8 cellular contexts compared by ENCODE assay signal in genomic region chr11:70270877-70271634, GRCh38. TPM values are rescaled to one million over a fixed set of nuclear protein-coding genes. Genes with fewer than 3 reads are reported as not detected.
DNase-seq lines count a peak whose midpoint lies in the region; ATAC-seq and TF ChIP-seq lines count a peak whose summit lies in the region.

No MANE protein-coding gene starts in this region.

- H3K27me3 ChIP-seq in Karpas-422 (ENCODE audit: low read length) (no peaks in the 10 kb centered on the region), dorsolateral prefrontal cortex (no peaks in the 10 kb centered on the region), lower lobe of right lung (ENCODE audit: low read depth) (no peaks in the 10 kb centered on the region)

- H3K4me2 ChIP-seq in Karpas-422 (ENCODE audit: low read depth, low read length, poor library complexity, severe bottlenecking), result peak overlapping the region; percentile 96

- H3K9me3 ChIP-seq in Karpas-422 (ENCODE audit: low read length) (no peaks in the 10 kb centered on the region), lower lobe of right lung (no peaks in the 10 kb centered on the region)

- intact Hi-C loops in dorsolateral prefrontal cortex (cut with DNase I) (loop anchor here (2.0 to 5.0 kb wide), 3 partner anchors 68 to 126 kb away; partner anchors contain the start of genes FADD (in 2 of the 2) and CTTN (in 1 of the 2)), lower lobe of right lung (cut with DNase I) (no loop called here)

- H3K79me2 ChIP-seq in Karpas-422 (ENCODE audit: low read length), result peaks cover 53% of the 10 kb centered on the region

- TF ChIP-seq CTCF in dorsolateral prefrontal cortex (IDR thresholded peaks at IDR 0.05 in 54 of 56, conservative IDR thresholded peaks at IDR 0.05 in 2 of 56; ENCODE audit: low read depth in 1 of 56, partially characterized antibody in 56 of 56), result no peak
- TF ChIP-seq CTCF in lower lobe of right lung (IDR thresholded peaks at IDR 0.05), result peak; percentile 12

- H3K27ac ChIP-seq in Karpas-422 (ENCODE audit: low read length), result 0 out of 2 replicates have a peak overlapping the region, but pooled peaks have one; percentile 12
- peak overlapping the region in 50 of 59 donors; percentile 5 to 90 (median 71) for H3K27ac ChIP-seq in dorsolateral prefrontal cortex
- peak overlapping the region; percentile 87 for H3K27ac ChIP-seq in lower lobe of right lung

- in situ Hi-C loops in G401 (cut with HindIII; ENCODE audit: low sequenced_read_pairs), result no loop called here

- H3K36me3 ChIP-seq in Karpas-422 (ENCODE audit: insufficient read depth, low read length), result peaks cover 19% of the 10 kb centered on the region
- peaks cover 38% of the 10 kb centered on the region for H3K36me3 ChIP-seq in lower lobe of right lung

- peak overlapping the region; percentile 92 for H3K9ac ChIP-seq in Karpas-422 (ENCODE audit: low read length)

- H3K9me2 ChIP-seq in Karpas-422 (replicated peaks; ENCODE audit: insufficient read depth, low read length), result no peaks in the 10 kb centered on the region

- H3K4me1 ChIP-seq in Karpas-422 (ENCODE audit: low read length) (peaks cover 30% of the 10 kb centered on the region), lower lobe of right lung (peaks cover 24% of the 10 kb centered on the region)

- 0 out of 2 replicates have a peak, but pooled peaks cover 5% of the 10 kb centered on the region for H4K20me1 ChIP-seq in Karpas-422 (ENCODE audit: insufficient read depth, low read depth, low read length)

- peak; percentile 32 for DNase-seq in G401 (ENCODE audit: low spot score)
- peak; percentile 57 for DNase-seq in Karpas-422
- peak; percentile 17 to 19 for DNase-seq in activated CD4-positive, alpha-beta T cell treated with anti-CD3 and anti-CD28 coated beads for 24 hours (ENCODE audit: low read depth in 2 of 2)
- DNase-seq in dorsolateral prefrontal cortex, result peak in 4 of 10 donors; percentile 4 to 45 (median 15)
- DNase-seq in lower lobe of right lung, result peak; percentile 73
- DNase-seq in stimulated activated CD8-positive, alpha-beta memory T cell treated with anti-CD3 and anti-CD28 coated beads, Interleukin-15, amount 100 ng/mL, for 24 hours (ENCODE audit: low read depth), result peak; percentile 6
- DNase-seq in NK-92 (lab: John Stamatoyannopoulos, UW; ENCODE audit: unreplicated experiment), result no peak

- H2AFZ ChIP-seq in Karpas-422 (ENCODE audit: low read length), result no peak overlapping the region

- ATAC-seq in GM21737 (IDR thresholded peaks at IDR 0.05; ENCODE audit: unreplicated experiment), result peak; percentile 44
- peak; percentile 64 to 75 for ATAC-seq in lower lobe of right lung

- H3K4me3 ChIP-seq in Karpas-422 (ENCODE audit: low read length) (peak overlapping the region; percentile 78), dorsolateral prefrontal cortex (peak overlapping the region; percentile 50 to 100 (median 90)), lower lobe of right lung (peak overlapping the region; percentile 75)

RNA-seq across cellular contexts. Expression of gene PPFIA1, which starts 0.6 kb away (rescaled TPM):
- 29.7 and 45.9 TPM in 2 replicates for total RNA-seq in G401 (2014; rRNA removed; shearing (Covaris generic))
- 24.6 and 50.1 TPM in 2 replicates for total RNA-seq in Karpas-422 (2014; rRNA removed; shearing (Covaris generic); ENCODE audit: low replicate concordance)
- total RNA-seq in dorsolateral prefrontal cortex (100 to 1,000 TPM in 45 of 120 experiments, 10 to 100 TPM in 75; 65.9 to 132 (median 94.2) TPM), lower lobe of right lung (81.0 TPM)

Comparison
In these comparisons a context has a peak if more than half of its experiments do, and no peak if none do; other contexts are left out.
1. H3K27ac ChIP-seq: peak in every context shown above with its lines; median percentile 87 in lower lobe of right lung; 71 in dorsolateral prefrontal cortex; 12 in Karpas-422.